9 cellular contexts compared by ENCODE assay signal in the genomic region with DNA sequence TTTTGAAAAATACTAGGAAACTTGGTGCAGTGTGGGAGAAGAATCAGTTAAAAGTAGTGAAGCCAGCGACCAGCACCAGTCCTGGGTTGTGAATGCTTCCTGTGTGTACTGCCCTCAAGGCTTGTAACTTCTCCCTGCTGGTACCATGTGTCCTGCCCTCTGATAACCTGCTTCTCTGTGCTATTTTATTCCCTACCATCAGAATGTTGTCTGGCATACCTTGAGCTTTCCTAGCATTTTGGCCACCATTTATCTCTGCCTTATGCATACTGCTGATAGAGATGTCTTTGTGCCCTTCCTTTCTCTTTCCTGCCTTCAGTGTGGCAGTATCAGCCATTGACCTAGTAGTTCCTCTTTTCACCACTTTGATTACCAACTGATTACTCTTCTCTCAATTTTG. TPM values are rescaled to one million over a fixed set of nuclear protein-coding genes. Genes with fewer than 3 reads are reported as not detected.
DNase-seq lines count a peak whose midpoint lies in the region; ATAC-seq and TF ChIP-seq lines count a peak whose summit lies in the region.
"Had no signal": no experiment of that assay in that cellular context is flagged by ENCODE, and none has a peak within 500 bp of the region (broad histone marks: within the 10 kb centered on the region; RNA-seq: fewer than 3 reads in every experiment).

No MANE protein-coding gene starts in this region.

- H3K27ac Mint-ChIP-seq in naive thymus-derived CD8-positive, alpha-beta T cell, result peak overlapping the region; percentile 57 to 100 (median 92)

- peak overlapping the region; percentile 77 to 100 (median 97) for H3K4me3 Mint-ChIP-seq in naive thymus-derived CD8-positive, alpha-beta T cell

- no peaks in the 10 kb centered on the region for H3K9me3 Mint-ChIP-seq in naive thymus-derived CD8-positive, alpha-beta T cell

- POLR2A ChIA-PET in naive thymus-derived CD8-positive, alpha-beta T cell (lab: Charles Lee), result no interaction called here

- peaks cover 5% of the 10 kb centered on the region; the same call in 1 of the 2 replicates for H4K20me1 ChIP-seq in DOHH2 (ENCODE audit: control insufficient read depth, insufficient read depth, low read depth, low read length)
- no peaks in the 10 kb centered on the region for H4K20me1 ChIP-seq in MM.1S (ENCODE audit: insufficient read depth, low read length)

- no peaks in the 10 kb centered on the region for H3K9me3 ChIP-seq in DOHH2 (ENCODE audit: control insufficient read depth, insufficient read depth, low read length)
- H3K9me3 ChIP-seq in MM.1S (replicated peaks; ENCODE audit: insufficient read depth, low read length), result no peaks in the 10 kb centered on the region

- H3K79me2 ChIP-seq in DOHH2 (ENCODE audit: control insufficient read depth, low read length), result peaks cover 96% of the 10 kb centered on the region
- peaks cover 87% of the 10 kb centered on the region for H3K79me2 ChIP-seq in MM.1S (ENCODE audit: low read length)

- no peaks in the 10 kb centered on the region for H3K27me3 Mint-ChIP-seq in naive thymus-derived CD8-positive, alpha-beta T cell

- H3K4me1 Mint-ChIP-seq in naive thymus-derived CD8-positive, alpha-beta T cell, result peaks cover 33 to 77% (median 73%) of the 10 kb centered on the region in 4 donors

- H3K27ac ChIP-seq in DOHH2 (ENCODE audit: low read depth, low read length) (no peak overlapping the region), MM.1S (ENCODE audit: low read length) (no peak overlapping the region)

- DNase-seq in MM.1S (no peak), astrocyte of the cerebellum (ENCODE audit: low read depth) (no peak), omental fat pad (ENCODE audit: low spot score) (no peak), putamen (ENCODE audit: low spot score) (no peak)
- no peak for DNase-seq in naive thymus-derived CD8-positive, alpha-beta T cell
- DNase-seq: SHP77 had no signal

- H3K9me2 ChIP-seq in DOHH2 (replicated peaks; ENCODE audit: control insufficient read depth, low read length), result no peaks in the 10 kb centered on the region
- no peaks in the 10 kb centered on the region for H3K9me2 ChIP-seq in MM.1S (replicated peaks; ENCODE audit: insufficient read depth, low read length)

- ATAC-seq in naive thymus-derived CD8-positive, alpha-beta T cell, result no peak
- no peak for ATAC-seq in GM19328 (IDR thresholded peaks at IDR 0.05; ENCODE audit: unreplicated experiment)
- no peak for ATAC-seq in omental fat pad (ENCODE audit: low FRiP score)
- no peak for ATAC-seq in HG03442 (IDR thresholded peaks at IDR 0.05; ENCODE audit: unreplicated experiment)

- H3K27me3 ChIP-seq in DOHH2 (ENCODE audit: control insufficient read depth, low read length), result no peaks in the 10 kb centered on the region
- no peaks in the 10 kb centered on the region for H3K27me3 ChIP-seq in MM.1S (replicated peaks; ENCODE audit: insufficient read depth, low read length)

- H3K36me3 ChIP-seq in DOHH2 (ENCODE audit: control insufficient read depth, low read length) (peaks cover 59% of the 10 kb centered on the region), MM.1S (replicated peaks; ENCODE audit: insufficient read depth, low read length) (no peaks in the 10 kb centered on the region; the same call in 1 of the 2 replicates)

- in situ Hi-C loops in astrocyte of the cerebellum (cut with HindIII; ENCODE audit: low sequenced_read_pairs), result no loop called here

- H3F3A ChIP-seq in DOHH2 (ENCODE audit: control insufficient read depth, insufficient read depth) (no peaks in the 10 kb centered on the region), MM.1S (ENCODE audit: insufficient read depth, low read length) (peaks cover 9% of the 10 kb centered on the region; the same call in 1 of the 2 replicates)

- H3K4me1 ChIP-seq in DOHH2 (ENCODE audit: control insufficient read depth, low read length), result peaks cover 51% of the 10 kb centered on the region
- peaks cover 32% of the 10 kb centered on the region for H3K4me1 ChIP-seq in MM.1S (ENCODE audit: low read length)

- H3K4me2 ChIP-seq in DOHH2 (ENCODE audit: low read length) (peak overlapping the region; percentile 63), MM.1S (ENCODE audit: low read depth, low read length) (peak overlapping the region; percentile 87; the same call in 1 of the 2 replicates)

- no peak overlapping the region for H2AFZ ChIP-seq in MM.1S (ENCODE audit: low read length)

- H3K9ac ChIP-seq in MM.1S (ENCODE audit: low read length), result no peak overlapping the region

- TF ChIP-seq CTCF in DOHH2 (IDR thresholded peaks at IDR 0.05; ENCODE audit: low read depth, low read length, poor library complexity, severe bottlenecking) (no peak), MM.1S (IDR thresholded peaks at IDR 0.05; ENCODE audit: low read length) (no peak), astrocyte of the cerebellum (IDR thresholded peaks at IDR 0.05; ENCODE audit: low read depth, low read length, missing control alignments) (no peak), omental fat pad (IDR thresholded peaks at IDR 0.05) (no peak)

- H3K4me3 ChIP-seq in DOHH2 (ENCODE audit: low read length) (peak overlapping the region; percentile 86), MM.1S (ENCODE audit: low read length) (no peak overlapping the region), astrocyte of the cerebellum (ENCODE audit: low read depth, low read length) (peak overlapping the region; percentile 11)

- peaks cover 0 to 41% (median 3%) of the 10 kb centered on the region in 3 donors for H3K36me3 Mint-ChIP-seq in naive thymus-derived CD8-positive, alpha-beta T cell

RNA-seq across cellular contexts. Expression of gene GTF2H1, which starts 2.0 kb away (rescaled TPM):
- total RNA-seq in naive thymus-derived CD8-positive, alpha-beta T cell, result 10 to 100 TPM; 40.8 to 48.6 TPM
- 10 to 100 TPM; 29.0 to 34.3 (median 29.0) TPM for polyA plus RNA-seq in naive thymus-derived CD8-positive, alpha-beta T cell
- total RNA-seq in omental fat pad, result 10 to 100 TPM; 54.1 to 74.2 (median 70.8) TPM

RNA-seq across cellular contexts. Expression of gene HPS5, which starts 2.4 kb away (rescaled TPM):
- total RNA-seq in naive thymus-derived CD8-positive, alpha-beta T cell, result 10 to 100 TPM; 20.0 to 20.3 TPM
- 10 to 100 TPM; 11.6 to 12.2 (median 11.7) TPM for polyA plus RNA-seq in naive thymus-derived CD8-positive, alpha-beta T cell
- total RNA-seq in omental fat pad, result 10 to 100 TPM; 23.0 to 66.0 (median 24.1) TPM

RNA-seq across cellular contexts. Expression of gene SAA1, which starts 58.3 kb away (rescaled TPM):
- not detected for total RNA-seq in naive thymus-derived CD8-positive, alpha-beta T cell
- polyA plus RNA-seq in naive thymus-derived CD8-positive, alpha-beta T cell, result not detected
- total RNA-seq in omental fat pad, result 1,000 to 10,000 TPM in 1 of 4 donors, 100 to 1,000 TPM in 3; 170 to 1,717 (median 790) TPM

Comparison
In these comparisons a context has a peak if more than half of its experiments do, and no peak if none do; other contexts are left out.
1. RNA of gene SAA1, which starts 58.3 kb away (total RNA-seq): 170 to 1,717 TPM in omental fat pad; not detected in naive thymus-derived CD8-positive, alpha-beta T cell; every median in the first group is over 100 times any median in the second.